In genomic region chr3:18401298-18401961, GRCh38 we compare ENCODE assay signal across 17 cellular contexts. TPM values are rescaled to one million over a fixed set of nuclear protein-coding genes. Genes with fewer than 3 reads are reported as not detected.
DNase-seq lines count a peak whose midpoint lies in the region; ATAC-seq and TF ChIP-seq lines count a peak whose summit lies in the region.
"Had no signal": no experiment of that assay in that cellular context is flagged by ENCODE, and none has a peak within 500 bp of the region (broad histone marks: within the 10 kb centered on the region; RNA-seq: fewer than 3 reads in every experiment).

No MANE protein-coding gene starts in this region.

- DNase-seq in activated CD4-positive, alpha-beta T cell treated with anti-CD3 and anti-CD28 coated beads, Interleukin-2, amount 10 ng/mL, durations not matched to agents 24 days and 14 days = peak; percentile 58
- DNase-seq in activated CD4-positive, alpha-beta T cell treated with anti-CD3 and anti-CD28 coated beads for 4 hours = no peak
- DNase-seq in MV-4-11 (lab: John Stamatoyannopoulos, UW) = peak; percentile 67
- DNase-seq in activated naive CD8-positive, alpha-beta T cell treated with anti-CD3 and anti-CD28 coated beads, Interleukin-2, amount 50 U/mL, for 24 hours = no peak
- no peak for DNase-seq in NCI-H2081 (lab: John Stamatoyannopoulos, UW)
- DNase-seq in testis = no peak
- no peak for DNase-seq in esophagus squamous epithelium (lab: John Stamatoyannopoulos, UW)
- DNase-seq: ACHN, Calu3, HCEC 1CT, KBM-7, lower lobe of right lung, NCI-H1436 treated with DMSO at 0.1 percent for 48 hours, NCI-H524, substantia nigra had no signal

- no peaks in the 10 kb centered on the region for H3K27me3 ChIP-seq in rectal smooth muscle tissue (ENCODE audit: control insufficient read depth, insufficient read depth, low read length)
- no peaks in the 10 kb centered on the region for H3K27me3 ChIP-seq in testis
- H3K27me3 ChIP-seq in esophagus squamous epithelium = no peaks in the 10 kb centered on the region

- H3K9ac ChIP-seq in rectal smooth muscle tissue (ENCODE audit: low read length) = no peak overlapping the region

- ATAC-seq in activated naive CD8-positive, alpha-beta T cell treated with anti-CD3 and anti-CD28 coated beads, Interleukin-2, amount 50 U/mL, for 24 hours = no peak
- ATAC-seq: lower lobe of right lung had no signal

- H3K27ac Mint-ChIP-seq in activated CD4-positive, alpha-beta T cell treated with anti-CD3 and anti-CD28 coated beads, Interleukin-2, amount 10 ng/mL, durations not matched to agents 24 days and 14 days = peak overlapping the region; percentile 84
- peak overlapping the region; percentile 62 for H3K27ac Mint-ChIP-seq in activated naive CD8-positive, alpha-beta T cell treated with anti-CD3 and anti-CD28 coated beads, Interleukin-2, amount 50 U/mL, for 24 hours

- TF ChIP-seq CTCF in testis (IDR thresholded peaks at IDR 0.05) (no peak), esophagus squamous epithelium (IDR thresholded peaks at IDR 0.05) (no peak)

- H3K36me3 ChIP-seq in rectal smooth muscle tissue (ENCODE audit: control insufficient read depth, insufficient read depth, low read length) = no peaks in the 10 kb centered on the region
- H3K36me3 ChIP-seq in testis (ENCODE audit: low read depth, missing control alignments) = no peaks in the 10 kb centered on the region
- H3K36me3 ChIP-seq in esophagus squamous epithelium = peaks cover 0 to under 1% (median 0%) of the 10 kb centered on the region in 3 donors

- WGBS in testis, 2 donors = 85 to 93% methylated on average over 10 of the region's 10 CpGs
- 77 to 79% methylated on average over 10 of the region's 10 CpGs for WGBS in esophagus squamous epithelium, 2 donors

- peaks cover 90% of the 10 kb centered on the region for H3K36me3 Mint-ChIP-seq in activated CD4-positive, alpha-beta T cell treated with anti-CD3 and anti-CD28 coated beads, Interleukin-2, amount 10 ng/mL, durations not matched to agents 24 days and 14 days (ENCODE audit: low read depth)
- peaks cover 92% of the 10 kb centered on the region for H3K36me3 Mint-ChIP-seq in activated naive CD8-positive, alpha-beta T cell treated with anti-CD3 and anti-CD28 coated beads, Interleukin-2, amount 50 U/mL, for 24 hours (ENCODE audit: low read depth)

- H3K9me3 Mint-ChIP-seq in activated CD4-positive, alpha-beta T cell treated with anti-CD3 and anti-CD28 coated beads, Interleukin-2, amount 10 ng/mL, durations not matched to agents 24 days and 14 days = peaks cover 9% of the 10 kb centered on the region
- no peaks in the 10 kb centered on the region for H3K9me3 Mint-ChIP-seq in activated naive CD8-positive, alpha-beta T cell treated with anti-CD3 and anti-CD28 coated beads, Interleukin-2, amount 50 U/mL, for 24 hours

- intact Hi-C loops in activated CD4-positive, alpha-beta T cell treated with anti-CD3 and anti-CD28 coated beads, Interleukin-2, amount 10 ng/mL, durations not matched to agents 24 days and 14 days (cut with micrococcal nuclease) = no loop called here
- intact Hi-C loops in testis (cut with DNase I; ENCODE audit: low total_unique reads) = no loop called here
- intact Hi-C loops in esophagus squamous epithelium (cut with DNase I) = no loop called here

- no peaks in the 10 kb centered on the region for H3K27me3 Mint-ChIP-seq in activated CD4-positive, alpha-beta T cell treated with anti-CD3 and anti-CD28 coated beads, Interleukin-2, amount 10 ng/mL, durations not matched to agents 24 days and 14 days
- no peaks in the 10 kb centered on the region for H3K27me3 Mint-ChIP-seq in activated naive CD8-positive, alpha-beta T cell treated with anti-CD3 and anti-CD28 coated beads, Interleukin-2, amount 50 U/mL, for 24 hours

- H3K4me3 Mint-ChIP-seq in activated CD4-positive, alpha-beta T cell treated with anti-CD3 and anti-CD28 coated beads, Interleukin-2, amount 10 ng/mL, durations not matched to agents 24 days and 14 days = peak overlapping the region; percentile 74
- peak overlapping the region; percentile 32 for H3K4me3 Mint-ChIP-seq in activated naive CD8-positive, alpha-beta T cell treated with anti-CD3 and anti-CD28 coated beads, Interleukin-2, amount 50 U/mL, for 24 hours

- no peak for TF ChIP-seq POLR2A in testis (IDR thresholded peaks at IDR 0.05)
- no peak for TF ChIP-seq POLR2A in esophagus squamous epithelium (IDR thresholded peaks at IDR 0.05)

- H3K4me3 ChIP-seq in rectal smooth muscle tissue (ENCODE audit: low read length) = no peak overlapping the region
- no peak overlapping the region for H3K4me3 ChIP-seq in testis
- no peak overlapping the region for H3K4me3 ChIP-seq in esophagus squamous epithelium
- H3K4me3 ChIP-seq: lower lobe of right lung, skin epidermis had no signal

- peaks cover 8% of the 10 kb centered on the region for H3K4me1 ChIP-seq in rectal smooth muscle tissue (ENCODE audit: control insufficient read depth, insufficient read depth, low read length)
- no peaks in the 10 kb centered on the region for H3K4me1 ChIP-seq in testis
- H3K4me1 ChIP-seq in esophagus squamous epithelium = no peaks in the 10 kb centered on the region
- H3K4me1 ChIP-seq: lower lobe of right lung had no signal

- H3K27ac ChIP-seq in rectal smooth muscle tissue (ENCODE audit: low read depth, low read length) (peak overlapping the region; percentile 55), testis (no peak overlapping the region), esophagus squamous epithelium (no peak overlapping the region)
- H3K27ac ChIP-seq: lower lobe of right lung, skin epidermis had no signal

- H3K4me1 Mint-ChIP-seq in activated CD4-positive, alpha-beta T cell treated with anti-CD3 and anti-CD28 coated beads, Interleukin-2, amount 10 ng/mL, durations not matched to agents 24 days and 14 days = peaks cover 87% of the 10 kb centered on the region
- H3K4me1 Mint-ChIP-seq in activated naive CD8-positive, alpha-beta T cell treated with anti-CD3 and anti-CD28 coated beads, Interleukin-2, amount 50 U/mL, for 24 hours = peaks cover 97% of the 10 kb centered on the region

- H3K9me3 ChIP-seq in testis = no peaks in the 10 kb centered on the region
- H3K9me3 ChIP-seq in esophagus squamous epithelium = no peaks in the 10 kb centered on the region
- H3K9me3 ChIP-seq: lower lobe of right lung had no signal

RNA-seq across cellular contexts. Expression of gene SATB1, which starts 23.7 kb away (rescaled TPM):
- total RNA-seq in activated CD4-positive, alpha-beta T cell treated with anti-CD3 and anti-CD28 coated beads, Interleukin-2, amount 10 ng/mL, durations not matched to agents 24 days and 14 days = 561 and 571 TPM in 2 replicates
- total RNA-seq in testis = 10 to 100 TPM; 36.1 to 44.4 TPM
- polyA plus RNA-seq in testis (ENCODE audit: insufficient read depth, low read depth, low replicate concordance) = 12.6 TPM
- total RNA-seq in esophagus squamous epithelium = 10 to 100 TPM; 16.9 to 24.4 (median 20.0) TPM

Comparison
In these comparisons a context has a peak if more than half of its experiments do, and no peak if none do; other contexts are left out.
1. DNase-seq: peak in activated CD4-positive, alpha-beta T cell treated with anti-CD3 and anti-CD28 coated beads, Interleukin-2, amount 10 ng/mL, durations not matched to agents 24 days and 14 days (single experiment) and MV-4-11 (single experiment); none in activated CD4-positive, alpha-beta T cell treated with anti-CD3 and anti-CD28 coated beads for 4 hours (0 of 2), activated naive CD8-positive, alpha-beta T cell treated with anti-CD3 and anti-CD28 coated beads, Interleukin-2, amount 50 U/mL, for 24 hours (single experiment), NCI-H2081 (0 of 2), testis (single experiment) and esophagus squamous epithelium (single experiment).
2. RNA of gene SATB1, which starts 23.7 kb away (total RNA-seq): 561 to 571 TPM in activated CD4-positive, alpha-beta T cell treated with anti-CD3 and anti-CD28 coated beads, Interleukin-2, amount 10 ng/mL, durations not matched to agents 24 days and 14 days; 36.1 to 44.4 TPM in testis and 16.9 to 24.4 TPM in esophagus squamous epithelium; every median in the first group is over 10 times any median in the second.